ENCODE assay signal across 13 cellular contexts in genomic region chr5:133896873-133897272, GRCh38.
DNase-seq lines count a peak whose midpoint lies in the region; ATAC-seq and TF ChIP-seq lines count a peak whose summit lies in the region.
"Had no signal": no experiment of that assay in that cellular context is flagged by ENCODE, and none has a peak within 500 bp of the region (broad histone marks: within the 10 kb centered on the region; RNA-seq: fewer than 3 reads in every experiment).

No MANE protein-coding gene starts in this region.

- no peaks in the 10 kb centered on the region for H3K27me3 ChIP-seq in BLaER1 treated with 17β-estradiol and CSF1 and Interleukin-3, amounts not matched to agents 10 nM and 100 nM
- H3K27me3 ChIP-seq in OCI-LY3 (ENCODE audit: low read depth, low read length) (no peaks in the 10 kb centered on the region), Karpas-422 (ENCODE audit: low read length) (no peaks in the 10 kb centered on the region), body of pancreas (no peaks in the 10 kb centered on the region)
- H3K27me3 ChIP-seq: BE2C had no signal

- H3K79me2 ChIP-seq in OCI-LY3 (ENCODE audit: low read length) (no peaks in the 10 kb centered on the region), Karpas-422 (ENCODE audit: low read length) (no peaks in the 10 kb centered on the region)

- H3K4me3 Mint-ChIP-seq in naive B cell (peak overlapping the region in 1 of 8 donors; percentile 21), endothelial cell (ENCODE audit: unreplicated experiment) (no peak overlapping the region)
- H3K4me3 Mint-ChIP-seq in stimulated activated naive B cell treated with anti-CD40 and anti-IgM and Interleukin-4, amounts not matched to agents 10 μg/mL and 1 μg/mL and 100 μg/mL, for 72 hours, result no peak overlapping the region
- H3K4me3 Mint-ChIP-seq: CD4-positive, CD25-positive, alpha-beta regulatory T cell; H9 had no signal

- H3K27ac Mint-ChIP-seq in naive B cell (peak overlapping the region in 4 of 6 donors; percentile 1 to 77 (median 20)), endothelial cell (ENCODE audit: unreplicated experiment) (no peak overlapping the region)
- H3K27ac Mint-ChIP-seq in stimulated activated naive B cell treated with anti-CD40 and anti-IgM and Interleukin-4, amounts not matched to agents 10 μg/mL and 1 μg/mL and 100 μg/mL, for 72 hours, result peak overlapping the region; percentile 9
- H3K27ac Mint-ChIP-seq: CD4-positive, CD25-positive, alpha-beta regulatory T cell; H9 had no signal

- H3K27ac ChIP-seq in BLaER1 treated with 17β-estradiol and CSF1 and Interleukin-3, amounts not matched to agents 10 nM and 100 nM, result no peak overlapping the region
- H3K27ac ChIP-seq in OCI-LY3 (ENCODE audit: low read length), result no peak overlapping the region
- H3K27ac ChIP-seq in Karpas-422 (ENCODE audit: low read length), result no peak overlapping the region
- H3K27ac ChIP-seq in body of pancreas, result no peak overlapping the region

- H3K9me3 ChIP-seq in BLaER1 treated with 17β-estradiol and CSF1 and Interleukin-3, amounts not matched to agents 10 nM and 100 nM (replicated peaks in 1 of 11), result no peaks in the 10 kb centered on the region
- no peaks in the 10 kb centered on the region for H3K9me3 ChIP-seq in OCI-LY3 (ENCODE audit: insufficient read depth, low read length)
- no peaks in the 10 kb centered on the region for H3K9me3 ChIP-seq in Karpas-422 (ENCODE audit: low read length)
- no peaks in the 10 kb centered on the region for H3K9me3 ChIP-seq in body of pancreas
- H3K9me3 ChIP-seq: BE2C had no signal

- ATAC-seq in naive B cell (ENCODE audit: low read depth in 2 of 2) (peak; percentile 63 to 78), body of pancreas (no peak)
- peak; percentile 69 to 79 for ATAC-seq in stimulated activated naive B cell treated with anti-CD40 and anti-IgM and Interleukin-4, amounts not matched to agents 10 μg/mL and 1 μg/mL and 100 μg/mL, for 72 hours (replicated peaks)

- TF ChIP-seq POLR2A in body of pancreas (IDR thresholded peaks at IDR 0.05), result no peak

- H2AFZ ChIP-seq in OCI-LY3 (ENCODE audit: low read depth, low read length), result no peak overlapping the region
- H2AFZ ChIP-seq in Karpas-422 (ENCODE audit: low read length), result no peak overlapping the region

- peaks cover 40 to 66% (median 47%) of the 10 kb centered on the region in 3 donors for H3K4me1 Mint-ChIP-seq in naive B cell
- H3K4me1 Mint-ChIP-seq in stimulated activated naive B cell treated with anti-CD40 and anti-IgM and Interleukin-4, amounts not matched to agents 10 μg/mL and 1 μg/mL and 100 μg/mL, for 72 hours, result peaks cover 35 to 44% of the 10 kb centered on the region in 2 donors
- no peaks in the 10 kb centered on the region for H3K4me1 Mint-ChIP-seq in endothelial cell (ENCODE audit: unreplicated experiment)
- H3K4me1 Mint-ChIP-seq: CD4-positive, CD25-positive, alpha-beta regulatory T cell; H9 had no signal

- 88 to 92% methylated on average over 2 of the region's 2 CpGs for WGBS in body of pancreas, 2 donors

- DNase-seq in naive B cell (peak; percentile 19), endothelial cell (ENCODE audit: low spot score) (no peak), Karpas-422 (no peak), body of pancreas (no peak)
- no peak for DNase-seq in stimulated activated naive B cell treated with anti-CD40 and anti-IgM and Interleukin-4, amounts not matched to agents 10 μg/mL and 1 μg/mL and 100 μg/mL, for 72 hours
- DNase-seq: BE2C; CD4-positive, CD25-positive, alpha-beta regulatory T cell; DMS 273 treated with DMSO at 0.1 percent for 48 hours; GOT3; H9; IMR-90 had no signal

- no peaks in the 10 kb centered on the region for H3K9me2 ChIP-seq in Karpas-422 (replicated peaks; ENCODE audit: insufficient read depth, low read length)

- H3K27me3 Mint-ChIP-seq in naive B cell (no peaks in the 10 kb centered on the region), endothelial cell (ENCODE audit: unreplicated experiment) (peaks cover 2% of the 10 kb centered on the region)
- H3K27me3 Mint-ChIP-seq in stimulated activated naive B cell treated with anti-CD40 and anti-IgM and Interleukin-4, amounts not matched to agents 10 μg/mL and 1 μg/mL and 100 μg/mL, for 72 hours, result no peaks in the 10 kb centered on the region

- no peaks in the 10 kb centered on the region for H3K36me3 ChIP-seq in BLaER1 treated with 17β-estradiol and CSF1 and Interleukin-3, amounts not matched to agents 10 nM and 100 nM
- H3K36me3 ChIP-seq in OCI-LY3 (replicated peaks; ENCODE audit: low read depth, low read length) (no peaks in the 10 kb centered on the region), Karpas-422 (ENCODE audit: insufficient read depth, low read length) (no peaks in the 10 kb centered on the region), body of pancreas (replicated peaks in 1 of 2; ENCODE audit: insufficient read depth in 1 of 2, low read depth in 2 of 2) (no peaks in the 10 kb centered on the region)
- H3K36me3 ChIP-seq: BE2C had no signal

- no peaks in the 10 kb centered on the region for H4K20me1 ChIP-seq in BLaER1 treated with 17β-estradiol and CSF1 and Interleukin-3, amounts not matched to agents 10 nM and 100 nM
- H4K20me1 ChIP-seq in OCI-LY3 (ENCODE audit: insufficient read depth, low read length) (no peaks in the 10 kb centered on the region), Karpas-422 (ENCODE audit: insufficient read depth, low read depth, low read length) (no peaks in the 10 kb centered on the region)

- peak overlapping the region in 8 of 11 experiments; percentile 15 to 90 (median 56); a peak in 12 of 22 replicates for H3K4me2 ChIP-seq in BLaER1 treated with 17β-estradiol and CSF1 and Interleukin-3, amounts not matched to agents 10 nM and 100 nM
- H3K4me2 ChIP-seq in OCI-LY3 (ENCODE audit: low read length) (peak overlapping the region; percentile 49; the same call in 1 of the 2 replicates), Karpas-422 (ENCODE audit: low read depth, low read length, poor library complexity, severe bottlenecking) (no peak overlapping the region)

- H3K9me3 Mint-ChIP-seq in naive B cell (no peaks in the 10 kb centered on the region), endothelial cell (ENCODE audit: unreplicated experiment) (no peaks in the 10 kb centered on the region)
- H3K9me3 Mint-ChIP-seq in stimulated activated naive B cell treated with anti-CD40 and anti-IgM and Interleukin-4, amounts not matched to agents 10 μg/mL and 1 μg/mL and 100 μg/mL, for 72 hours, result no peaks in the 10 kb centered on the region
- H3K9me3 Mint-ChIP-seq: H9 had no signal

- H3K4me3 ChIP-seq in BLaER1 treated with 17β-estradiol and CSF1 and Interleukin-3, amounts not matched to agents 10 nM and 100 nM, result no peak overlapping the region
- H3K4me3 ChIP-seq in OCI-LY3 (ENCODE audit: low read length) (no peak overlapping the region), Karpas-422 (ENCODE audit: low read length) (no peak overlapping the region), body of pancreas (no peak overlapping the region)

- H3K36me3 Mint-ChIP-seq in naive B cell (no peaks in the 10 kb centered on the region), endothelial cell (ENCODE audit: low read depth, unreplicated experiment) (no peaks in the 10 kb centered on the region)
- no peaks in the 10 kb centered on the region for H3K36me3 Mint-ChIP-seq in stimulated activated naive B cell treated with anti-CD40 and anti-IgM and Interleukin-4, amounts not matched to agents 10 μg/mL and 1 μg/mL and 100 μg/mL, for 72 hours
- H3K36me3 Mint-ChIP-seq: CD4-positive, CD25-positive, alpha-beta regulatory T cell had no signal

- peaks cover 13 to 100% (median 92%) of the 10 kb centered on the region in 10 experiments for H3K4me1 ChIP-seq in BLaER1 treated with 17β-estradiol and CSF1 and Interleukin-3, amounts not matched to agents 10 nM and 100 nM
- H3K4me1 ChIP-seq in OCI-LY3 (ENCODE audit: low read length) (peaks cover 25% of the 10 kb centered on the region), Karpas-422 (ENCODE audit: low read length) (peaks cover 25% of the 10 kb centered on the region), body of pancreas (no peaks in the 10 kb centered on the region)

- no peak for TF ChIP-seq CTCF in OCI-LY3 (IDR thresholded peaks at IDR 0.05; ENCODE audit: low read depth, low read length)
- TF ChIP-seq CTCF in endothelial cell (IDR thresholded peaks at IDR 0.05; ENCODE audit: unreplicated experiment), result no peak
- TF ChIP-seq CTCF in body of pancreas (IDR thresholded peaks at IDR 0.05), result no peak

- H3K9ac ChIP-seq in BLaER1 treated with 17β-estradiol and CSF1 and Interleukin-3, amounts not matched to agents 10 nM and 100 nM, result no peak overlapping the region
- H3K9ac ChIP-seq in OCI-LY3 (ENCODE audit: low read length), result no peak overlapping the region
- H3K9ac ChIP-seq in Karpas-422 (ENCODE audit: low read length), result no peak overlapping the region

- intact Hi-C loops in body of pancreas (cut with DNase I), result no loop called here
